ENCODE assay signal across 17 cellular contexts in the genomic region with DNA sequence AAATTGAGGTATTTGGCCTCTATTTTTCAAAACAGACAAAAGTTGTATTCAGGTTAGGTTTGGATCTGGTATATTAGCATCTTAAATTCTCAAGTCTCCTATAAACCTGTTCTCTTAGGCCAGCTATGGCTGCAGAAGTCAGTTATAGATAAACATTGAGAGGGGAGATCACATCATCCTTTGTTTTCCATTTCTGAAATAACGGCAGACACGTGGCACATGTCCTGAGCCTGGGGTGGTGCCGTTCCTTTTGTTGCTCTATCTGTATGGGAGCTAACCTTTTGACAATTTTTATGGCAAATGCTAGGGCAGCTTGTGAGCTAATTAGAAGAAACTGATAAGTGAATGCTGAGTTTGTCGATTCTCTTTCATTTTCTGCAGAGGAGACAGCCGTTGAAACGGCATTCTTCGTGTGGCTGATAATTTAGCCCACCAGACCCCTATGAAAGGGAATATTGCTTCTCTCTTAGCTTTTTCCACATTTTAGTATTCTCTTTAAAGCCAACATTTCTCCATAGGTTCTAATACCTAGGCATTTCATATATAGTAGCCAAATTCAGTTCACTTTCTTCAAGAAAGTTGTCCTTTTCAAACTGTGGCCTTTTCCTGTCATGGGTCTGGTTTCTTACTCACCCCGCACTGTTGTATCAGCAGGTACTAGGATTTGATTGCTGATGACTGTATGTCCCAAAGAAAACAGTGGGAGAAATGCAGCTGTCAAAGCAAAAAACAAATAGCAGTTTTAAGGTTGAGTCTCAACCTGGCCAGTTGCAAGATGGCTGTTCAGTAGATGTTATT. TPM values are rescaled to one million over a fixed set of nuclear protein-coding genes. Genes with fewer than 3 reads are reported as not detected.
DNase-seq lines count a peak whose midpoint lies in the region; ATAC-seq and TF ChIP-seq lines count a peak whose summit lies in the region.
"Had no signal": no experiment of that assay in that cellular context is flagged by ENCODE, and none has a peak within 500 bp of the region (broad histone marks: within the 10 kb centered on the region; RNA-seq: fewer than 3 reads in every experiment).

No MANE protein-coding gene starts in this region.

- H4K20me1 ChIP-seq in Loucy (ENCODE audit: insufficient read depth, low read length, poor library complexity, severe bottlenecking) = peaks cover 3% of the 10 kb centered on the region

- DNase-seq in CD4-positive, alpha-beta T cell = no peak
- DNase-seq in kidney tubule cell (ENCODE audit: low spot score) (peak; percentile 31), KBM-7 (no peak)
- DNase-seq: MM.1S, NCI-H1105 treated with DMSO at 0.1 percent for 48 hours, NCI-H187, NCI-H446 treated with DMSO at 0.1 percent for 48 hours, NCI-H774, SHP77 treated with DMSO at 0.1 percent for 48 hours had no signal

- intact Hi-C loops in CD4-positive, alpha-beta T cell (cut with DNase I, micrococcal nuclease) = loop anchor here in 1 of 2 experiments (5.0 to 10.0 kb wide), 2 partner anchors 235 to 458 kb away; no protein-coding TSS in a partner anchor

- peaks cover 82% of the 10 kb centered on the region for H3K4me1 Mint-ChIP-seq in CD4-positive, alpha-beta T cell (ENCODE audit: low read depth)

- H3K27me3 ChIP-seq in CD4-positive, alpha-beta T cell (ENCODE audit: control insufficient read depth, insufficient read depth, low read length) = no peaks in the 10 kb centered on the region
- no peaks in the 10 kb centered on the region for H3K27me3 ChIP-seq in Loucy (ENCODE audit: insufficient read depth, low read length, poor library complexity, severe bottlenecking)

- peaks cover 6% of the 10 kb centered on the region for H3K36me3 Mint-ChIP-seq in CD4-positive, alpha-beta T cell (ENCODE audit: low read depth)

- peak overlapping the region; percentile 71 for H3K4me2 ChIP-seq in Loucy (ENCODE audit: low read depth, low read length, poor library complexity, severe bottlenecking)
- H3K4me2 ChIP-seq: GM23338, KMS-11 had no signal

- no peak for ATAC-seq in CD4-positive, alpha-beta T cell (ENCODE audit: poor library complexity)
- ATAC-seq in GM21447 (IDR thresholded peaks at IDR 0.05; ENCODE audit: unreplicated experiment) = no peak
- no peak for ATAC-seq in GM21576 (IDR thresholded peaks at IDR 0.05; ENCODE audit: unreplicated experiment)
- no peak for ATAC-seq in GM19328 (IDR thresholded peaks at IDR 0.05; ENCODE audit: unreplicated experiment)
- ATAC-seq: GM23338 had no signal

- CTCF ChIA-PET in CD4-positive, alpha-beta T cell (lab: Charles Lee) = no interaction called here

- H3K9me3 ChIP-seq in CD4-positive, alpha-beta T cell (ENCODE audit: control insufficient read depth, low read length) = no peaks in the 10 kb centered on the region
- no peaks in the 10 kb centered on the region for H3K9me3 ChIP-seq in Loucy (ENCODE audit: insufficient read depth, low read depth, low read length)

- peak overlapping the region; percentile 56 for H3K4me3 ChIP-seq in Loucy (ENCODE audit: low read length, poor library complexity, severe bottlenecking)
- H3K4me3 ChIP-seq: GM23338 had no signal

- POLR2A ChIA-PET in CD4-positive, alpha-beta T cell (lab: Charles Lee) = no interaction called here

- H3K27ac Mint-ChIP-seq in CD4-positive, alpha-beta T cell = peak overlapping the region; percentile 55
- H3K27ac Mint-ChIP-seq: GM23338 had no signal

- no peaks in the 10 kb centered on the region for H3K9me2 ChIP-seq in Loucy (replicated peaks; ENCODE audit: low read depth, low read length)

- peaks cover 49% of the 10 kb centered on the region for H3K4me1 ChIP-seq in Loucy (ENCODE audit: insufficient read depth, low read length, poor library complexity, severe bottlenecking)

- TF ChIP-seq CTCF in CD4-positive, alpha-beta T cell (IDR thresholded peaks at IDR 0.05) = no peak
- TF ChIP-seq CTCF in Loucy (conservative IDR thresholded peaks at IDR 0.05; ENCODE audit: low read length) (no peak), VCaP (conservative IDR thresholded peaks at IDR 0.05) (no peak)

- no peak overlapping the region for H3K4me3 Mint-ChIP-seq in CD4-positive, alpha-beta T cell
- H3K4me3 Mint-ChIP-seq: GM23338 had no signal

- no peak overlapping the region for H3K27ac ChIP-seq in CD4-positive, alpha-beta T cell (ENCODE audit: low read depth, low read length)
- H3K27ac ChIP-seq in VCaP = peak overlapping the region; percentile 49
- H3K27ac ChIP-seq: 22Rv1, KMS-11 had no signal

- peaks cover 85% of the 10 kb centered on the region for H3K79me2 ChIP-seq in Loucy (ENCODE audit: insufficient read depth, low read length)

- no peaks in the 10 kb centered on the region for H3K36me3 ChIP-seq in Loucy (ENCODE audit: insufficient read depth, low read length)

- in situ Hi-C loops in KBM-7 (cut with MboI; ENCODE audit: low pct_unique_long_range_greater_than_20kb, low sequenced_read_pairs) = no loop called here

- H2AFZ ChIP-seq in Loucy (ENCODE audit: low read length) = no peak overlapping the region
- H2AFZ ChIP-seq: GM23338 had no signal

- H3K27me3 Mint-ChIP-seq in CD4-positive, alpha-beta T cell = no peaks in the 10 kb centered on the region

- no peaks in the 10 kb centered on the region for H3F3A ChIP-seq in Loucy (ENCODE audit: low read depth)

- H3K9me3 Mint-ChIP-seq in CD4-positive, alpha-beta T cell = no peaks in the 10 kb centered on the region
- H3K9me3 Mint-ChIP-seq: GM23338 had no signal

- H3K9ac ChIP-seq in Loucy (ENCODE audit: low read depth, low read length, poor library complexity, severe bottlenecking) = peak overlapping the region; percentile 13
- H3K9ac ChIP-seq: KMS-11 had no signal

RNA-seq across cellular contexts. Expression of a gene that starts 26.1 kb away (rescaled TPM):
- 10 to 100 TPM; 23.1 to 24.5 TPM for total RNA-seq in CD4-positive, alpha-beta T cell

RNA-seq across cellular contexts. Expression of a gene that starts 48.7 kb away (rescaled TPM):
- 10 to 100 TPM; 17.8 to 20.5 TPM for total RNA-seq in CD4-positive, alpha-beta T cell
